5 cellular contexts compared by ENCODE assay signal in the genomic region with DNA sequence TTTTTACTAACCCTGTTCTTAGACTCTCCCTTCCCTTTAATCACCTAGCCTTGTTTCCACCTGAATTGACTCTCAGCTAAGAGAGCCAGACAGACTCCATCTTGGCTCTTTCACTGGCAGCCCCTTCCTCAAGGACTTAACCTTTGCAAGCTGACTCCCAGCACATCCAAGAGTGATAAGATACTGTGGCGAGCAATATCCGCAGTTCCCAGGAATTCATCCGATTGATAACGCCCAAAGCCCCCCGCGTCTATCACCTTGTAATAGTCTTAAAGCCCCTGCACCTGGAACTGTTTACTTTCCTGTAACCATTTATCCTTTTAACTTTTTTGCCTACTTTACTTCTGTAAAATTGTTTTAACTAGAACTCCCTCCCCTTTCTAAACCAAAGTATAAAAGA.
DNase-seq lines count a peak whose midpoint lies in the region; ATAC-seq and TF ChIP-seq lines count a peak whose summit lies in the region.
"Not testable (repeated sequence)": the region's sequence is repeated elsewhere in the genome, so short reads cannot be mapped to it uniquely, and the experiment has no call there.

No MANE protein-coding gene starts in this region.

- CTCF ChIA-PET in activated CD8-positive, alpha-beta memory T cell treated with anti-CD3 and anti-CD28 coated beads, Interleukin-2, amount 10 ng/mL, durations not matched to agents 7 days and 5 days (lab: Charles Lee), result not testable (repeated sequence)

- H3K9ac ChIP-seq in HUES48 (ENCODE audit: low read depth, low read length), result not testable (repeated sequence)
- peak overlapping the region; percentile 94 for H3K9ac ChIP-seq in endodermal cell (ENCODE audit: extremely low read depth, low read length, poor library complexity, severe bottlenecking)

- H3K36me3 Mint-ChIP-seq in activated CD8-positive, alpha-beta memory T cell treated with anti-CD3 and anti-CD28 coated beads, Interleukin-2, amount 10 ng/mL, durations not matched to agents 7 days and 5 days; endodermal cell (ENCODE audit: low read depth); nephron progenitor cell (ENCODE audit: low read depth): not testable (repeated sequence)

- not testable (repeated sequence) for H3K27ac Mint-ChIP-seq in activated CD8-positive, alpha-beta memory T cell treated with anti-CD3 and anti-CD28 coated beads, Interleukin-2, amount 10 ng/mL, durations not matched to agents 7 days and 5 days
- peak overlapping the region; percentile 93 for H3K27ac Mint-ChIP-seq in endodermal cell
- H3K27ac Mint-ChIP-seq in nephron progenitor cell, result peak overlapping the region; percentile 25

- not testable (repeated sequence) for H3K36me3 ChIP-seq in HUES48 (ENCODE audit: control insufficient read depth, insufficient read depth, low read length); endodermal cell (ENCODE audit: control insufficient read depth, insufficient read depth, low read length)

- H3K4me1 Mint-ChIP-seq in activated CD8-positive, alpha-beta memory T cell treated with anti-CD3 and anti-CD28 coated beads, Interleukin-2, amount 10 ng/mL, durations not matched to agents 7 days and 5 days; nephron progenitor cell: not testable (repeated sequence)
- H3K4me1 Mint-ChIP-seq in endodermal cell, result peaks cover 39% of the 10 kb centered on the region

- 49 to 66% methylated on average over 5 to 6 of the region's 6 CpGs for WGBS in endodermal cell (ENCODE audit: insufficient coverage in 1 of 2, insufficient read length in 1 of 2), 2 experiments

- H3K4me3 ChIP-seq in HUES48 (ENCODE audit: low read depth, low read length), result not testable (repeated sequence)
- peak overlapping the region; percentile 85 for H3K4me3 ChIP-seq in endodermal cell (ENCODE audit: low read length)

- not testable (repeated sequence) for ATAC-seq in activated CD8-positive, alpha-beta memory T cell treated with anti-CD3 and anti-CD28 coated beads, Interleukin-2, amount 10 ng/mL, durations not matched to agents 7 days and 5 days; left lobe of liver

- not testable (repeated sequence) for H3K4me1 ChIP-seq in HUES48 (ENCODE audit: control insufficient read depth, insufficient read depth, low read length); endodermal cell (ENCODE audit: control insufficient read depth, insufficient read depth, low read length)

- not testable (repeated sequence) for H3K9me3 ChIP-seq in HUES48 (ENCODE audit: control insufficient read depth, insufficient read depth, low read length); endodermal cell (ENCODE audit: control insufficient read depth, low read length)

- H3K27me3 Mint-ChIP-seq in activated CD8-positive, alpha-beta memory T cell treated with anti-CD3 and anti-CD28 coated beads, Interleukin-2, amount 10 ng/mL, durations not matched to agents 7 days and 5 days, result peaks cover 40% of the 10 kb centered on the region
- not testable (repeated sequence) for H3K27me3 Mint-ChIP-seq in endodermal cell (ENCODE audit: insufficient read depth); nephron progenitor cell (ENCODE audit: low read depth, poor library complexity)

- peak; percentile 23 for DNase-seq in activated CD8-positive, alpha-beta memory T cell treated with anti-CD3 and anti-CD28 coated beads, Interleukin-2, amount 10 ng/mL, durations not matched to agents 7 days and 5 days
- DNase-seq in endodermal cell (peak; percentile 71), left lobe of liver (ENCODE audit: low spot score) (peak; percentile 14)
- not testable (repeated sequence) for DNase-seq in nephron progenitor cell

- H3K4me3 Mint-ChIP-seq in activated CD8-positive, alpha-beta memory T cell treated with anti-CD3 and anti-CD28 coated beads, Interleukin-2, amount 10 ng/mL, durations not matched to agents 7 days and 5 days; nephron progenitor cell: not testable (repeated sequence)
- peak overlapping the region; percentile 48 for H3K4me3 Mint-ChIP-seq in endodermal cell

- H3K9me3 Mint-ChIP-seq in activated CD8-positive, alpha-beta memory T cell treated with anti-CD3 and anti-CD28 coated beads, Interleukin-2, amount 10 ng/mL, durations not matched to agents 7 days and 5 days (ENCODE audit: low read depth); endodermal cell: not testable (repeated sequence)
- peaks cover 17% of the 10 kb centered on the region for H3K9me3 Mint-ChIP-seq in nephron progenitor cell

- H3K27ac ChIP-seq in HUES48 (ENCODE audit: low read depth, low read length) (peak overlapping the region; percentile 51), endodermal cell (ENCODE audit: low read depth, low read length) (peak overlapping the region; percentile 83)

- TF ChIP-seq CTCF in endodermal cell (conservative IDR thresholded peaks at IDR 0.05); nephron progenitor cell (IDR thresholded peaks at IDR 0.05): not testable (repeated sequence)

- H3K27me3 ChIP-seq in HUES48 (ENCODE audit: control insufficient read depth, insufficient read depth, low read length); endodermal cell (ENCODE audit: control insufficient read depth, insufficient read depth, low read length, poor library complexity, severe bottlenecking): not testable (repeated sequence)
